Comparison of ENCODE assay signal across 6 cellular contexts in the genomic region with DNA sequence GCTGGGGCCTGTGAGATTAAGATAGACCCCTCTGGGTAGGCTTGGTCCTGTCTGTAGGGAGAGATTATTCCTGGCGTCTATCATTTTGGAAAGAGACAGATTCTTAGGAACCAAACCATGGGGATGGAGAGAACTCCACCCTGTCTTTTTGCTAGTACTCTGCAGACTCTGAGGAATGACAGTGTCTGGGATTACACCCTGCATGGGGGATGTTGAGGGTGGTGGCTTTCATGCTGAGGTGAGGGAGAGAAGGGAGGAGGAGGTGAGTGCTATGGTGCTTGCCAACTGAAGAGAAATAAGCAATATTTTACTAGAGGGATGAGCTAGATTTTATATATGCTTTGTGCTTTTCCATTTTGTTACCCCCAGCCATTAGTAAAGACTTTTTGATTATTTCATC.
"Had no signal": no experiment of that assay in that cellular context is flagged by ENCODE, and none has a peak within 500 bp of the region (broad histone marks: within the 10 kb centered on the region; RNA-seq: fewer than 3 reads in every experiment).

No MANE protein-coding gene starts in this region.

- H3K27ac Mint-ChIP-seq: IgD-negative memory B cell had no signal

- ATAC-seq: HepG2, K562 had no signal

- H3K9me3 Mint-ChIP-seq: IgD-negative memory B cell had no signal

- DNase-seq: IMR-90, KBM-7, KG1 had no signal
